20 cellular contexts compared by ENCODE assay signal in genomic region chr15:67010898-67011619, GRCh38. TPM values are rescaled to one million over a fixed set of nuclear protein-coding genes. Genes with fewer than 3 reads are reported as not detected.
DNase-seq lines count a peak whose midpoint lies in the region; ATAC-seq, FAIRE-seq and TF ChIP-seq lines count a peak whose summit lies in the region.
"Had no signal": no experiment of that assay in that cellular context is flagged by ENCODE, and none has a peak within 500 bp of the region (broad histone marks: within the 10 kb centered on the region; RNA-seq: fewer than 3 reads in every experiment).

No MANE protein-coding gene starts in this region.

- H2BK12ac ChIP-seq in H9 (ENCODE audit: insufficient read length, low read depth, low read length): no peak overlapping the region

- H3K9ac ChIP-seq in H9 (ENCODE audit: extremely low read depth, insufficient read length, low read length): no peak overlapping the region

- H2AFZ ChIP-seq in H9 (ENCODE audit: low read length) (no peak overlapping the region), hepatocyte (no peak overlapping the region)

- H4K20me1 ChIP-seq in H9 (ENCODE audit: control insufficient read depth, insufficient read depth, insufficient read length) (no peaks in the 10 kb centered on the region), hepatocyte (ENCODE audit: insufficient read depth, poor library complexity, severe bottlenecking) (no peaks in the 10 kb centered on the region)

- intact Hi-C loops in Panc1 (cut with micrococcal nuclease; ENCODE audit: unreplicated experiment): no loop called here

- H3K27ac ChIP-seq in H9 (ENCODE audit: insufficient read length, low read depth, low read length): no peak overlapping the region
- H3K27ac ChIP-seq in Panc1 (ENCODE audit: low read length): peak overlapping the region; percentile 54; the same call in 1 of the 2 replicates
- H3K27ac ChIP-seq in hepatocyte: no peak overlapping the region
- H3K27ac ChIP-seq: Peyer's patch had no signal

- H3K27ac Mint-ChIP-seq in H9: peak overlapping the region in 2 of 3 experiments; percentile 80 to 96; a peak in 4 of 7 replicates
- no peak overlapping the region for H3K27ac Mint-ChIP-seq in osteocyte (ENCODE audit: unreplicated experiment)
- H3K27ac Mint-ChIP-seq: dendritic cell treated with granulocyte-macrophage colony-stimulating factor and Interleukin-4, amounts not matched to agents 40 ng/mL and 50 ng/mL, for 4 days; naive thymus-derived CD4-positive, alpha-beta T cell; stimulated activated effector memory CD8-positive, alpha-beta T cell treated with anti-CD3 and anti-CD28 coated beads, Interleukin-12 subunit alpha, Interleukin-12 subunit beta, amount 100 ng/mL, for 72 hours had no signal

- H3T11ph ChIP-seq in H9 (ENCODE audit: low read length): no peak overlapping the region

- no peaks in the 10 kb centered on the region for H3K9me2 ChIP-seq in hepatocyte (replicated peaks; ENCODE audit: insufficient read depth)

- no peak overlapping the region for H3K4me2 ChIP-seq in H9 (ENCODE audit: insufficient read depth, insufficient read length, low read length)
- H3K4me2 ChIP-seq in hepatocyte: no peak overlapping the region

- H3K9me3 Mint-ChIP-seq in H9 (no peaks in the 10 kb centered on the region; a peak in 1 of 5 replicates), osteocyte (ENCODE audit: unreplicated experiment) (no peaks in the 10 kb centered on the region)
- H3K9me3 Mint-ChIP-seq: dendritic cell treated with granulocyte-macrophage colony-stimulating factor and Interleukin-4, amounts not matched to agents 40 ng/mL and 50 ng/mL, for 4 days; stimulated activated effector memory CD8-positive, alpha-beta T cell treated with anti-CD3 and anti-CD28 coated beads, Interleukin-12 subunit alpha, Interleukin-12 subunit beta, amount 100 ng/mL, for 72 hours; type B pancreatic cell had no signal

- H3K36me3 ChIP-seq in Panc1 (ENCODE audit: control insufficient read depth, insufficient read depth, low read length) (no peaks in the 10 kb centered on the region), hepatocyte (replicated peaks; ENCODE audit: insufficient read depth, low read depth) (no peaks in the 10 kb centered on the region)
- H3K36me3 ChIP-seq: Peyer's patch had no signal

- H3K4me1 Mint-ChIP-seq in H9: peaks cover 31 to 48% of the 10 kb centered on the region in 2 experiments
- peaks cover 48% of the 10 kb centered on the region for H3K4me1 Mint-ChIP-seq in osteocyte (ENCODE audit: unreplicated experiment)

- no peak overlapping the region for H4K91ac ChIP-seq in H9 (ENCODE audit: insufficient read length, low read depth, low read length)

- H3K9me3 ChIP-seq in H9 (ENCODE audit: control insufficient read depth, low read depth, low read length): no peaks in the 10 kb centered on the region
- H3K9me3 ChIP-seq in Panc1 (ENCODE audit: control insufficient read depth, insufficient read depth, low read depth, low read length): no peaks in the 10 kb centered on the region
- H3K9me3 ChIP-seq in hepatocyte (ENCODE audit: low read depth): no peaks in the 10 kb centered on the region
- H3K9me3 ChIP-seq: Peyer's patch had no signal

- no peaks in the 10 kb centered on the region for H3K79me1 ChIP-seq in H9 (ENCODE audit: insufficient read depth, low read depth, low read length, poor library complexity, severe bottlenecking)

- POLR2A ChIA-PET in Panc1 (lab: Charles Lee): interaction anchor here (0.6 to 0.7 kb wide), 2 partner anchors 16 to 415 kb away, joined by 4 to 5 read pairs; no protein-coding TSS in a partner anchor

- peak; percentile 43 for ATAC-seq in Panc1
- ATAC-seq: activated CD4-positive, CD25-positive, alpha-beta regulatory T cell treated with anti-CD3 and anti-CD28 coated beads, Interleukin-2, amount 50 U/mL, for 24 hours; naive thymus-derived CD4-positive, alpha-beta T cell; right cardiac atrium; stimulated activated effector memory CD8-positive, alpha-beta T cell treated with anti-CD3 and anti-CD28 coated beads, Interleukin-12 subunit alpha, Interleukin-12 subunit beta, amount 100 ng/mL, for 72 hours had no signal

- H2AK5ac ChIP-seq in H9 (ENCODE audit: insufficient read length, low read length): no peak overlapping the region

- H3K79me2 ChIP-seq in H9 (ENCODE audit: insufficient read depth, low read length): no peaks in the 10 kb centered on the region
- H3K79me2 ChIP-seq in hepatocyte: no peaks in the 10 kb centered on the region

- H4K5ac ChIP-seq in H9 (ENCODE audit: insufficient read length, low read depth, low read length): no peak overlapping the region

- DNase-seq in H9: peak; percentile 55
- no peak for DNase-seq in Panc1 (ENCODE audit: low read depth, low spot score)
- peak; percentile 19 for DNase-seq in glomerular visceral epithelial cell (ENCODE audit: extremely low spot score)
- DNase-seq in osteocyte (ENCODE audit: extremely low spot score, unreplicated experiment): peak; percentile 48
- DNase-seq in OCI-M2 (lab: John Stamatoyannopoulos, UW; ENCODE audit: unreplicated experiment): no peak
- no peak for DNase-seq in hepatocyte (ENCODE audit: low spot score)
- DNase-seq in GM12892 (ENCODE audit: insufficient read length): no peak
- no peak for DNase-seq in dedifferentiated amniotic fluid mesenchymal stem cell (ENCODE audit: extremely low spot score)
- DNase-seq: AML-193; aorta; hippocampal formation; naive thymus-derived CD4-positive, alpha-beta T cell; Peyer's patch; right cardiac atrium; T-helper 1 cell had no signal

- FAIRE-seq in GM12892 (lab: Jason Lieb, UNC): no peak
- FAIRE-seq: GM18507 had no signal

- no peak overlapping the region for H3K4me3 Mint-ChIP-seq in H9
- H3K4me3 Mint-ChIP-seq in osteocyte (ENCODE audit: unreplicated experiment): no peak overlapping the region
- H3K4me3 Mint-ChIP-seq: dendritic cell treated with granulocyte-macrophage colony-stimulating factor and Interleukin-4, amounts not matched to agents 40 ng/mL and 50 ng/mL, for 4 days; naive thymus-derived CD4-positive, alpha-beta T cell; stimulated activated effector memory CD8-positive, alpha-beta T cell treated with anti-CD3 and anti-CD28 coated beads, Interleukin-12 subunit alpha, Interleukin-12 subunit beta, amount 100 ng/mL, for 72 hours; type B pancreatic cell had no signal

- no peak overlapping the region for H3K14ac ChIP-seq in H9 (ENCODE audit: insufficient read depth, low read length)

- no peak overlapping the region for H3K4me3 ChIP-seq in Panc1 (ENCODE audit: low read depth in 2 of 2, low read length in 2 of 2)
- no peak overlapping the region for H3K4me3 ChIP-seq in hepatocyte
- H3K4me3 ChIP-seq: Peyer's patch had no signal

- H3K4ac ChIP-seq in H9 (ENCODE audit: low read depth, low read length): no peak overlapping the region

- H2BK15ac ChIP-seq in H9 (ENCODE audit: low read depth, low read length): no peak overlapping the region

- H3K36me3 Mint-ChIP-seq in H9 (ENCODE audit: insufficient read depth in 1 of 3, low read depth in 3 of 3): no peaks in the 10 kb centered on the region; a peak in 1 of 7 replicates
- no peaks in the 10 kb centered on the region for H3K36me3 Mint-ChIP-seq in osteocyte (ENCODE audit: unreplicated experiment)
- H3K36me3 Mint-ChIP-seq: naive thymus-derived CD4-positive, alpha-beta T cell; stimulated activated effector memory CD8-positive, alpha-beta T cell treated with anti-CD3 and anti-CD28 coated beads, Interleukin-12 subunit alpha, Interleukin-12 subunit beta, amount 100 ng/mL, for 72 hours; type B pancreatic cell had no signal

- H2BK120ac ChIP-seq in H9 (ENCODE audit: low read depth, low read length, poor library complexity, severe bottlenecking): no peak overlapping the region

- H2BK5ac ChIP-seq in H9 (ENCODE audit: insufficient read length, low read length): no peak overlapping the region

- no peaks in the 10 kb centered on the region for H3K27me3 Mint-ChIP-seq in H9 (ENCODE audit: low read depth)
- H3K27me3 Mint-ChIP-seq in osteocyte (ENCODE audit: unreplicated experiment): no peaks in the 10 kb centered on the region

- WGBS in H9 (ENCODE audit: extremely low coverage, insufficient read length, low lambda C conversion rate): no CpG with 5 or more reads among the region's 7 CpGs
- 49% methylated on average over 7 of the region's 7 CpGs for WGBS in hepatocyte (ENCODE audit: low lambda C conversion rate, missing lambda C conversion rate)

- no peak overlapping the region for H3K23ac ChIP-seq in H9 (ENCODE audit: insufficient read length, low read depth, low read length)

- TF ChIP-seq CTCF in H9 (conservative IDR thresholded peaks at IDR 0.05) (no peak), Panc1 (IDR thresholded peaks at IDR 0.05) (no peak), osteocyte (IDR thresholded peaks at IDR 0.05) (no peak), hepatocyte (IDR thresholded peaks at IDR 0.05; ENCODE audit: poor library complexity) (no peak)

- no peaks in the 10 kb centered on the region for H3K23me2 ChIP-seq in H9 (ENCODE audit: insufficient read length, low read depth, low read length, poor library complexity, severe bottlenecking)

- no peaks in the 10 kb centered on the region for H3K27me3 ChIP-seq in H9 (ENCODE audit: insufficient read depth, low read length)
- H3K27me3 ChIP-seq in Panc1 (ENCODE audit: control insufficient read depth, insufficient read depth, low read length): no peaks in the 10 kb centered on the region
- H3K27me3 ChIP-seq in hepatocyte: no peaks in the 10 kb centered on the region
- H3K27me3 ChIP-seq: Peyer's patch had no signal

- CTCF ChIA-PET in Panc1 (lab: Charles Lee): interaction anchor here (0.6 kb wide), 1 partner anchor 34 kb away, joined by 5 read pairs; no protein-coding TSS in a partner anchor

- in situ Hi-C loops in Panc1 (cut with HindIII; ENCODE audit: low pct_unique_long_range_greater_than_20kb, low sequenced_read_pairs): no loop called here

- no peak overlapping the region for H2BK20ac ChIP-seq in H9 (ENCODE audit: low read depth, low read length, poor library complexity, severe bottlenecking)

- no peak overlapping the region for H3K56ac ChIP-seq in H9 (ENCODE audit: insufficient read length, low read depth, low read length)

- H3K4me1 ChIP-seq in H9 (ENCODE audit: insufficient read depth, low read length) (peaks cover 9% of the 10 kb centered on the region; the same call in 1 of the 2 replicates), Panc1 (ENCODE audit: control insufficient read depth, insufficient read depth, low read length) (peaks cover 16% of the 10 kb centered on the region), hepatocyte (ENCODE audit: insufficient read depth) (no peaks in the 10 kb centered on the region)
- H3K4me1 ChIP-seq: Peyer's patch had no signal

- H4K8ac ChIP-seq in H9 (replicated peaks; ENCODE audit: insufficient read length, low read depth, low read length): no peak overlapping the region

- TF ChIP-seq POLR2A in GM12892 (IDR thresholded peaks at IDR 0.05; ENCODE audit: low read depth, low read length): no peak

- BruUV-seq in Panc1 (replicated peaks; lab: Mats Ljungman, UMichigan): no TSS peak

- no peak overlapping the region for H3K18ac ChIP-seq in H9 (ENCODE audit: insufficient read length, low read depth, low read length)

RNA-seq across cellular contexts. Expression of gene SMAD3, which starts 54.3 kb away (rescaled TPM):
- total RNA-seq in H9 (2021): 25.9 and 26.7 TPM in 2 replicates
- total RNA-seq in Panc1 (2021; ENCODE audit: unreplicated experiment): 394 TPM
- 255 TPM for polyA plus RNA-seq in Panc1 (2012; ENCODE audit: insufficient read length)
- 35.8 and 39.7 TPM in 2 replicates for total RNA-seq in osteocyte
- 24.6 and 32.2 TPM in 2 replicates for total RNA-seq in hepatocyte
- polyA plus RNA-seq in hepatocyte: 24.7 and 26.5 TPM in 2 replicates
- polyA plus RNA-seq in GM12892 (2012; ENCODE audit: missing spikeins): 20.6 TPM

Comparison
In these comparisons a context has a peak if more than half of its experiments do, and no peak if none do; other contexts are left out.
1. DNase-seq: peak in H9 (single experiment), glomerular visceral epithelial cell (single experiment) and osteocyte (single experiment); none in Panc1 (single experiment), OCI-M2 (single experiment), hepatocyte (single experiment), GM12892 (single experiment) and dedifferentiated amniotic fluid mesenchymal stem cell (single experiment).